In genomic region chr10:48279081-48279751, GRCh38 we compare ENCODE assay signal across 11 cellular contexts. TPM values are rescaled to one million over a fixed set of nuclear protein-coding genes. Genes with fewer than 3 reads are reported as not detected.
DNase-seq lines count a peak whose midpoint lies in the region; ATAC-seq and TF ChIP-seq lines count a peak whose summit lies in the region.
"Had no signal": no experiment of that assay in that cellular context is flagged by ENCODE, and none has a peak within 500 bp of the region (broad histone marks: within the 10 kb centered on the region; RNA-seq: fewer than 3 reads in every experiment).

No MANE protein-coding gene starts in this region.

- no TSS peak for BruUV-seq in A673 (replicated peaks; lab: Mats Ljungman, UMichigan)

- H3K27me3 ChIP-seq in A673 (replicated peaks; ENCODE audit: insufficient read depth, low read depth, low read length, poor library complexity) = no peaks in the 10 kb centered on the region
- H3K27me3 ChIP-seq: BLaER1 had no signal

- H3K36me3 ChIP-seq in A673 (ENCODE audit: insufficient read depth, low read length, poor library complexity, severe bottlenecking) = no peaks in the 10 kb centered on the region
- H3K36me3 ChIP-seq: BLaER1 had no signal

- CTCF ChIA-PET in A673 (lab: Charles Lee) = no interaction called here

- intact Hi-C loops in A673 (cut with micrococcal nuclease; ENCODE audit: unreplicated experiment) = no loop called here

- no peak for DNase-seq in activated CD4-positive, alpha-beta T cell treated with anti-CD3 and anti-CD28 coated beads, Interleukin-2, amount 50 U/mL, for 48 hours
- DNase-seq in A673 (ENCODE audit: low spot score) = no peak
- no peak for DNase-seq in NCI-H1092 (lab: John Stamatoyannopoulos, UW)
- DNase-seq in activated naive CD4-positive, alpha-beta T cell treated with Interleukin-2 at 50 U/mL for 16 hours = no peak
- DNase-seq: anterior cingulate cortex had no signal

- ATAC-seq in GM18498 (IDR thresholded peaks at IDR 0.05; ENCODE audit: unreplicated experiment) = peak; percentile 83
- peak; percentile 80 for ATAC-seq in GM19397 (IDR thresholded peaks at IDR 0.05; ENCODE audit: unreplicated experiment)
- ATAC-seq in HG02798 (IDR thresholded peaks at IDR 0.05; ENCODE audit: poor library complexity, unreplicated experiment) = peak; percentile 78
- ATAC-seq in HG03457 (IDR thresholded peaks at IDR 0.05; ENCODE audit: unreplicated experiment) = peak; percentile 81

- no peaks in the 10 kb centered on the region for H3K4me1 ChIP-seq in A673 (ENCODE audit: insufficient read depth, low read length, poor library complexity, severe bottlenecking)
- H3K4me1 ChIP-seq: BLaER1 had no signal

- H3K4me3 ChIP-seq in A673 (ENCODE audit: low read depth, low read length, poor library complexity, severe bottlenecking) = no peak overlapping the region
- H3K4me3 ChIP-seq: BLaER1 had no signal

- TF ChIP-seq CTCF in A673 (conservative IDR thresholded peaks at IDR 0.05; ENCODE audit: low read depth, low read length) = no peak

- POLR2A ChIA-PET in A673 (lab: Charles Lee; ENCODE audit: low non-redundant PET) = no interaction called here

- H3K27ac ChIP-seq in A673 (ENCODE audit: low read depth, low read length, poor library complexity, severe bottlenecking) = no peak overlapping the region
- H3K27ac ChIP-seq: BLaER1 had no signal

- H3K9me3 ChIP-seq in A673 (ENCODE audit: low read depth, low read length, poor library complexity, severe bottlenecking) = peaks cover 5% of the 10 kb centered on the region

RNA-seq across cellular contexts. Expression of gene FRMPD2, which starts 4.7 kb away (rescaled TPM):
- total RNA-seq in A673 (2021) = not detected in 2 replicates
- total RNA-seq: mesenteric fat pad had no signal

RNA-seq across cellular contexts. Expression of gene MAPK8, which starts 27.3 kb away (rescaled TPM):
- 50.3 and 52.0 TPM in 2 replicates for total RNA-seq in A673 (2021)
